In genomic region chr3:171704814-171705213, GRCh38 we compare ENCODE assay signal across 16 cellular contexts.
DNase-seq lines count a peak whose midpoint lies in the region; ATAC-seq and TF ChIP-seq lines count a peak whose summit lies in the region.
"Had no signal": no experiment of that assay in that cellular context is flagged by ENCODE, and none has a peak within 500 bp of the region (broad histone marks: within the 10 kb centered on the region; RNA-seq: fewer than 3 reads in every experiment).

No MANE protein-coding gene starts in this region.

- WGBS in endodermal cell (ENCODE audit: insufficient coverage in 1 of 2, insufficient read length in 1 of 2), 2 experiments = 91 to 92% methylated on average over 8 of the region's 8 CpGs
- WGBS in mesenchymal stem cell = 88% methylated on average over 8 of the region's 8 CpGs

- no peak overlapping the region for H2AK5ac ChIP-seq in mesenchymal stem cell (ENCODE audit: low read length, severe bottlenecking)

- H4K91ac ChIP-seq in mesenchymal stem cell (ENCODE audit: low read length) = peak overlapping the region; percentile 64

- H3K27ac ChIP-seq in GM23338 (ENCODE audit: low read depth) (no peak overlapping the region), endodermal cell (ENCODE audit: low read depth, low read length) (no peak overlapping the region), mesenchymal stem cell (ENCODE audit: low read length, poor library complexity, severe bottlenecking) (no peak overlapping the region)
- H3K27ac ChIP-seq: A549, HL-60 had no signal

- DNase-seq in GM23338 (ENCODE audit: low spot score) (peak; percentile 59), NCI-H69 (lab: John Stamatoyannopoulos, UW) (peak; percentile 21), endodermal cell (peak; percentile 75), mesenchymal stem cell (no peak), left lobe of liver (ENCODE audit: low spot score) (no peak)
- DNase-seq in activated naive CD4-positive, alpha-beta T cell treated with Interleukin-2 at 50 U/mL for 16 hours = no peak
- DNase-seq: CD8-positive, alpha-beta T cell; DMS153; DMS79 treated with DMSO at 0.1 percent for 48 hours; EL; GOT3 had no signal

- no peaks in the 10 kb centered on the region for H4K20me1 ChIP-seq in GM23338 (replicated peaks; ENCODE audit: insufficient read depth)

- H3K27me3 ChIP-seq in GM23338 (ENCODE audit: insufficient read depth) (no peaks in the 10 kb centered on the region), endodermal cell (ENCODE audit: control insufficient read depth, insufficient read depth, low read length, poor library complexity, severe bottlenecking) (no peaks in the 10 kb centered on the region), mesenchymal stem cell (ENCODE audit: control insufficient read depth in 1 of 2, insufficient read depth in 1 of 2, low read length in 2 of 2) (no peaks in the 10 kb centered on the region)

- no peak overlapping the region for H4K8ac ChIP-seq in mesenchymal stem cell (ENCODE audit: low read length)

- H3K4me1 Mint-ChIP-seq in GM23338 (peaks cover 10% of the 10 kb centered on the region), endodermal cell (no peaks in the 10 kb centered on the region)

- H3K9ac ChIP-seq in endodermal cell (ENCODE audit: extremely low read depth, low read length, poor library complexity, severe bottlenecking) (no peak overlapping the region), mesenchymal stem cell (ENCODE audit: low read length) (no peak overlapping the region)

- H3K36me3 ChIP-seq in GM23338 (ENCODE audit: insufficient read depth) = no peaks in the 10 kb centered on the region
- no peaks in the 10 kb centered on the region for H3K36me3 ChIP-seq in endodermal cell (ENCODE audit: control insufficient read depth, insufficient read depth, low read length)
- H3K36me3 ChIP-seq in mesenchymal stem cell (ENCODE audit: control insufficient read depth in 1 of 2, insufficient read depth in 2 of 2, low read depth in 1 of 2, low read length in 2 of 2) = peaks cover 4 to 6% of the 10 kb centered on the region in 2 experiments

- H3K18ac ChIP-seq in mesenchymal stem cell (ENCODE audit: low read depth in 1 of 2, low read length in 2 of 2) = no peak overlapping the region

- peaks cover 11% of the 10 kb centered on the region for H3K9me3 ChIP-seq in endodermal cell (ENCODE audit: control insufficient read depth, low read length)
- peaks cover 5% of the 10 kb centered on the region for H3K9me3 ChIP-seq in mesenchymal stem cell (ENCODE audit: control insufficient read depth, low read length)

- H2AFZ ChIP-seq in GM23338 (no peak overlapping the region), mesenchymal stem cell (ENCODE audit: low read depth, low read length) (no peak overlapping the region)

- H2BK15ac ChIP-seq in mesenchymal stem cell (ENCODE audit: low read depth, poor library complexity, severe bottlenecking) = no peak overlapping the region

- no peak overlapping the region for H3K4ac ChIP-seq in mesenchymal stem cell (ENCODE audit: low read depth in 1 of 2, low read length in 2 of 2)

- H3K4me1 ChIP-seq in GM23338 (ENCODE audit: insufficient read depth) (peaks cover 13% of the 10 kb centered on the region; the same call in 1 of the 2 replicates), endodermal cell (ENCODE audit: control insufficient read depth, insufficient read depth, low read length) (no peaks in the 10 kb centered on the region), mesenchymal stem cell (ENCODE audit: control insufficient read depth, insufficient read depth, low read depth, low read length) (no peaks in the 10 kb centered on the region)
- H3K4me1 ChIP-seq: A549 had no signal

- H3K4me3 ChIP-seq in GM23338 (no peak overlapping the region), endodermal cell (ENCODE audit: low read length) (no peak overlapping the region), mesenchymal stem cell (ENCODE audit: insufficient read depth in 1 of 2, low read depth in 1 of 2, low read length in 2 of 2) (no peak overlapping the region)
- H3K4me3 ChIP-seq: A549 had no signal

- no peak overlapping the region for H2BK12ac ChIP-seq in mesenchymal stem cell (ENCODE audit: low read length in 2 of 2)

- no peak overlapping the region for H2BK120ac ChIP-seq in mesenchymal stem cell (ENCODE audit: low read depth, low read length)

- H3K9me2 ChIP-seq in GM23338 (ENCODE audit: insufficient read depth) = no peaks in the 10 kb centered on the region

- H3K27ac Mint-ChIP-seq in GM23338 (no peak overlapping the region), endodermal cell (no peak overlapping the region)
- H3K27ac Mint-ChIP-seq: CD8-positive, alpha-beta T cell; HFFc6 had no signal

- no peak overlapping the region for H3K4me2 ChIP-seq in GM23338
- no peak overlapping the region for H3K4me2 ChIP-seq in mesenchymal stem cell (ENCODE audit: low read length, poor library complexity, severe bottlenecking)
- H3K4me2 ChIP-seq: A549 had no signal

- no peak overlapping the region for H3K23ac ChIP-seq in mesenchymal stem cell (ENCODE audit: low read length in 2 of 2)

- H3K36me3 Mint-ChIP-seq in GM23338 (ENCODE audit: low read depth) (peaks cover 3% of the 10 kb centered on the region; the same call in 1 of the 3 replicates), endodermal cell (ENCODE audit: low read depth) (peaks cover 2% of the 10 kb centered on the region)
- H3K36me3 Mint-ChIP-seq: CD8-positive, alpha-beta T cell had no signal

- H3F3A ChIP-seq in GM23338 (replicated peaks; ENCODE audit: low read depth) = no peaks in the 10 kb centered on the region

- no peaks in the 10 kb centered on the region for H3K79me1 ChIP-seq in mesenchymal stem cell (replicated peaks; ENCODE audit: low read length, poor library complexity, severe bottlenecking)

- peak; percentile 86 for ATAC-seq in GM23338
- no peak for ATAC-seq in left lobe of liver
- ATAC-seq in GM18868 (IDR thresholded peaks at IDR 0.05; ENCODE audit: unreplicated experiment) = no peak
- ATAC-seq: CD8-positive, alpha-beta T cell had no signal

- H3K27me3 Mint-ChIP-seq in GM23338 (ENCODE audit: insufficient read depth, low read depth, poor library complexity) (no peaks in the 10 kb centered on the region), endodermal cell (ENCODE audit: insufficient read depth) (no peaks in the 10 kb centered on the region)

- H3K79me2 ChIP-seq in GM23338 (replicated peaks; ENCODE audit: insufficient read depth) = no peaks in the 10 kb centered on the region

- H2BK5ac ChIP-seq in mesenchymal stem cell (ENCODE audit: low read depth, low read length, poor library complexity, severe bottlenecking) = no peak overlapping the region

- H3K9me3 Mint-ChIP-seq in GM23338 (peaks cover 10% of the 10 kb centered on the region; the same call in 2 of the 3 replicates), endodermal cell (peaks cover 9% of the 10 kb centered on the region)
- H3K9me3 Mint-ChIP-seq: HFFc6 had no signal

- TF ChIP-seq CTCF in GM23338 (conservative IDR thresholded peaks at IDR 0.05; ENCODE audit: low read depth in 2 of 2) = no peak
- TF ChIP-seq CTCF in endodermal cell (conservative IDR thresholded peaks at IDR 0.05) = no peak

- H3K4me3 Mint-ChIP-seq in GM23338 (no peak overlapping the region), endodermal cell (no peak overlapping the region)
- H3K4me3 Mint-ChIP-seq: CD14-positive monocyte; CD8-positive, alpha-beta T cell; HFFc6 had no signal

- H3K14ac ChIP-seq in mesenchymal stem cell (ENCODE audit: low read length in 2 of 2) = no peak overlapping the region

TF ChIP-seq in GM23338, 12 proteins besides CTCF, POLR2A, EP300 and RAD21 (continues in another document):
- TF ChIP-seq, protein P1, sequence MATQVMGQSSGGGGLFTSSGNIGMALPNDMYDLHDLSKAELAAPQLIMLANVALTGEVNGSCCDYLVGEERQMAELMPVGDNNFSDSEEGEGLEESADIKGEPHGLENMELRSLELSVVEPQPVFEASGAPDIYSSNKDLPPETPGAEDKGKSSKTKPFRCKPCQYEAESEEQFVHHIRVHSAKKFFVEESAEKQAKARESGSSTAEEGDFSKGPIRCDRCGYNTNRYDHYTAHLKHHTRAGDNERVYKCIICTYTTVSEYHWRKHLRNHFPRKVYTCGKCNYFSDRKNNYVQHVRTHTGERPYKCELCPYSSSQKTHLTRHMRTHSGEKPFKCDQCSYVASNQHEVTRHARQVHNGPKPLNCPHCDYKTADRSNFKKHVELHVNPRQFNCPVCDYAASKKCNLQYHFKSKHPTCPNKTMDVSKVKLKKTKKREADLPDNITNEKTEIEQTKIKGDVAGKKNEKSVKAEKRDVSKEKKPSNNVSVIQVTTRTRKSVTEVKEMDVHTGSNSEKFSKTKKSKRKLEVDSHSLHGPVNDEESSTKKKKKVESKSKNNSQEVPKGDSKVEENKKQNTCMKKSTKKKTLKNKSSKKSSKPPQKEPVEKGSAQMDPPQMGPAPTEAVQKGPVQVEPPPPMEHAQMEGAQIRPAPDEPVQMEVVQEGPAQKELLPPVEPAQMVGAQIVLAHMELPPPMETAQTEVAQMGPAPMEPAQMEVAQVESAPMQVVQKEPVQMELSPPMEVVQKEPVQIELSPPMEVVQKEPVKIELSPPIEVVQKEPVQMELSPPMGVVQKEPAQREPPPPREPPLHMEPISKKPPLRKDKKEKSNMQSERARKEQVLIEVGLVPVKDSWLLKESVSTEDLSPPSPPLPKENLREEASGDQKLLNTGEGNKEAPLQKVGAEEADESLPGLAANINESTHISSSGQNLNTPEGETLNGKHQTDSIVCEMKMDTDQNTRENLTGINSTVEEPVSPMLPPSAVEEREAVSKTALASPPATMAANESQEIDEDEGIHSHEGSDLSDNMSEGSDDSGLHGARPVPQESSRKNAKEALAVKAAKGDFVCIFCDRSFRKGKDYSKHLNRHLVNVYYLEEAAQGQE (IDR thresholded peaks at IDR 0.05; ENCODE audit: unreplicated experiment) = no peak
- TF ChIP-seq CREB1 (CRISPR knock-in tag; IDR thresholded peaks at IDR 0.05; ENCODE audit: low read depth) (no peak), ZNF331 (CRISPR knock-in tag; IDR thresholded peaks at IDR 0.05; ENCODE audit: low read depth) (no peak), STAT1 (IDR thresholded peaks at IDR 0.05; ENCODE audit: unreplicated experiment) (no peak), ZNF114 (CRISPR knock-in tag; IDR thresholded peaks at IDR 0.05) (no peak)

Comparison
In these comparisons a context has a peak if more than half of its experiments do, and no peak if none do; other contexts are left out.
1. DNase-seq: peak in GM23338 (single experiment), NCI-H69 (single experiment) and endodermal cell (single experiment); none in mesenchymal stem cell (single experiment), activated naive CD4-positive, alpha-beta T cell treated with Interleukin-2 at 50 U/mL for 16 hours (single experiment) and left lobe of liver (single experiment).